ENCODE assay signal across 17 cellular contexts in the genomic region with DNA sequence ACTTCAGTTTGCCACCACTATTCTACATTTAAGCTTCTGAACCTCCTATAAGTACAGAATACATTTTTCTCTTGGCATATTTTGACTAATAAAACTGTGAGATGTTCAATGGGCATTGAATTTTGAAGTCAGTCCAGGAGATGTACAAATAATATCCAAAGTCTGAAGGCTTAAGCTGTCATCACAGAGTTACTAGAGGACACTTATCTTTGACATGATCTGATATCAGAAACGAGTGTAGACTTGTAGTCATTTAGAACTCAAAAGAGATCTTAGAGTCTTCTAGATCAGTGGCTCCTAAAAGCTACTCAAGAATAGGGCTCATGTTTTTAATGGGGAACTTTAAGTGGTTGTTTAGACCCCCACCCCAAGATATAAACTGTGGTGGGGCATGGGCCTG.
DNase-seq lines count a peak whose midpoint lies in the region; FAIRE-seq and TF ChIP-seq lines count a peak whose summit lies in the region.
"Had no signal": no experiment of that assay in that cellular context is flagged by ENCODE, and none has a peak within 500 bp of the region (broad histone marks: within the 10 kb centered on the region; RNA-seq: fewer than 3 reads in every experiment).

No MANE protein-coding gene starts in this region.

- no peak for DNase-seq in activated T-cell treated with anti-CD3 and anti-CD28 coated beads, Interleukin-2, amount 50 U/mL, for 24 hours
- no peak for DNase-seq in activated T-cell treated with anti-CD3 and anti-CD28 coated beads, Interleukin-2, amount 50 U/mL, for 48 hours
- DNase-seq in T-helper 2 cell treated with Interferon-gamma antibody and Interleukin-4, amounts not matched to agents 5 μg/mL and 100 μg/mL, for 36 hours (ENCODE audit: low spot score), result no peak
- DNase-seq in esophagus muscularis mucosa (ENCODE audit: extremely low spot score), result no peak
- DNase-seq in stimulated activated CD4-positive, alpha-beta T cell treated with anti-CD3 and anti-CD28 coated beads, Interleukin-2, amount 100 ng/mL, for 48 hours, result no peak
- no peak for DNase-seq in RCC 7860 (ENCODE audit: low spot score)
- no peak for DNase-seq in NCI-H128 (lab: John Stamatoyannopoulos, UW; ENCODE audit: unreplicated experiment)
- DNase-seq: ACHN; activated CD4-positive, CD25-positive, alpha-beta regulatory T cell; activated effector memory CD4-positive, alpha-beta T cell treated with Interleukin-2 at 50 U/mL for 16 hours; NCI-H1092 treated with DMSO at 0.1 percent for 48 hours; NCI-H446; stimulated activated CD4-positive, alpha-beta T cell treated with anti-CD3 and anti-CD28 coated beads, Interleukin-4, amount 100 ng/mL, for 4 hours; stimulated activated naive CD4-positive, alpha-beta T cell had no signal

- H3K36me3 ChIP-seq in esophagus muscularis mucosa (peaks cover 0 to 57% (median 33%) of the 10 kb centered on the region in 4 donors), subcutaneous abdominal adipose tissue (ENCODE audit: control insufficient read depth in 5 of 5, insufficient read depth in 5 of 5, low read length in 5 of 5) (peaks cover 15 to 54% (median 40%) of the 10 kb centered on the region in 5 donors)
- H3K36me3 ChIP-seq: cardiac muscle cell had no signal

- H3K27ac ChIP-seq in esophagus muscularis mucosa (replicated peaks in 1 of 4) (peak overlapping the region; percentile 6 to 72 (median 48)), subcutaneous abdominal adipose tissue (ENCODE audit: low read depth, low read length) (peak overlapping the region; percentile 98)
- H3K27ac ChIP-seq: cardiac muscle cell had no signal

- peaks cover 5% of the 10 kb centered on the region for H3K9me3 Mint-ChIP-seq in activated T-cell treated with anti-CD3 and anti-CD28 coated beads, Interleukin-2, amount 50 U/mL, for 24 hours
- peaks cover 6% of the 10 kb centered on the region for H3K9me3 Mint-ChIP-seq in T-helper 2 cell treated with Interferon-gamma antibody and Interleukin-4, amounts not matched to agents 5 μg/mL and 100 μg/mL, for 36 hours

- peak overlapping the region; percentile 98 for H3K27ac Mint-ChIP-seq in activated T-cell treated with anti-CD3 and anti-CD28 coated beads, Interleukin-2, amount 50 U/mL, for 24 hours
- peak overlapping the region; percentile 80 for H3K27ac Mint-ChIP-seq in T-helper 2 cell treated with Interferon-gamma antibody and Interleukin-4, amounts not matched to agents 5 μg/mL and 100 μg/mL, for 36 hours

- H3K4me3 Mint-ChIP-seq in activated T-cell treated with anti-CD3 and anti-CD28 coated beads, Interleukin-2, amount 50 U/mL, for 24 hours, result peak overlapping the region; percentile 46
- H3K4me3 Mint-ChIP-seq in T-helper 2 cell treated with Interferon-gamma antibody and Interleukin-4, amounts not matched to agents 5 μg/mL and 100 μg/mL, for 36 hours, result peak overlapping the region; percentile 25

- no peak for TF ChIP-seq POLR2A in esophagus muscularis mucosa (IDR thresholded peaks at IDR 0.05; ENCODE audit: low read depth)

- 88% methylated on average over 1 of the region's 1 CpG for WGBS in esophagus muscularis mucosa

- H3K27me3 ChIP-seq in esophagus muscularis mucosa, result no peaks in the 10 kb centered on the region
- H3K27me3 ChIP-seq in subcutaneous abdominal adipose tissue (ENCODE audit: control insufficient read depth in 5 of 5, insufficient read depth in 4 of 5, low read length in 5 of 5), result no peaks in the 10 kb centered on the region
- H3K27me3 ChIP-seq: cardiac muscle cell had no signal

- peaks cover 100% of the 10 kb centered on the region for H3K36me3 Mint-ChIP-seq in activated T-cell treated with anti-CD3 and anti-CD28 coated beads, Interleukin-2, amount 50 U/mL, for 24 hours (ENCODE audit: low read depth)
- peaks cover 82% of the 10 kb centered on the region for H3K36me3 Mint-ChIP-seq in T-helper 2 cell treated with Interferon-gamma antibody and Interleukin-4, amounts not matched to agents 5 μg/mL and 100 μg/mL, for 36 hours (ENCODE audit: low read depth)

- TF ChIP-seq CTCF in esophagus muscularis mucosa (IDR thresholded peaks at IDR 0.05), result no peak

- intact Hi-C loops in esophagus muscularis mucosa (cut with DNase I), result no loop called here

- H3K4me1 Mint-ChIP-seq in activated T-cell treated with anti-CD3 and anti-CD28 coated beads, Interleukin-2, amount 50 U/mL, for 24 hours (ENCODE audit: low read depth), result peaks cover 90% of the 10 kb centered on the region
- H3K4me1 Mint-ChIP-seq in T-helper 2 cell treated with Interferon-gamma antibody and Interleukin-4, amounts not matched to agents 5 μg/mL and 100 μg/mL, for 36 hours (ENCODE audit: low read depth), result peaks cover 74% of the 10 kb centered on the region

- H3K4me3 ChIP-seq in esophagus muscularis mucosa, result no peak overlapping the region
- H3K4me3 ChIP-seq in subcutaneous abdominal adipose tissue (ENCODE audit: low read depth in 1 of 5, low read length in 5 of 5), result no peak overlapping the region
- H3K4me3 ChIP-seq: cardiac muscle cell had no signal

- no peaks in the 10 kb centered on the region for H3K9me3 ChIP-seq in esophagus muscularis mucosa
- H3K9me3 ChIP-seq in subcutaneous abdominal adipose tissue (ENCODE audit: control insufficient read depth in 5 of 5, low read length in 5 of 5), result no peaks in the 10 kb centered on the region

- H3K27me3 Mint-ChIP-seq in activated T-cell treated with anti-CD3 and anti-CD28 coated beads, Interleukin-2, amount 50 U/mL, for 24 hours, result no peaks in the 10 kb centered on the region
- no peaks in the 10 kb centered on the region for H3K27me3 Mint-ChIP-seq in T-helper 2 cell treated with Interferon-gamma antibody and Interleukin-4, amounts not matched to agents 5 μg/mL and 100 μg/mL, for 36 hours (ENCODE audit: low read depth)

- FAIRE-seq in RCC 7860 (lab: Jason Lieb, UNC), result no peak
- FAIRE-seq: H1 had no signal

- peaks cover 58 to 83% (median 63%) of the 10 kb centered on the region in 4 donors for H3K4me1 ChIP-seq in esophagus muscularis mucosa
- H3K4me1 ChIP-seq in subcutaneous abdominal adipose tissue (ENCODE audit: control insufficient read depth in 5 of 5, insufficient read depth in 5 of 5, low read length in 5 of 5), result peaks cover 17 to 64% (median 53%) of the 10 kb centered on the region in 5 donors

- no peak overlapping the region for H3K9ac ChIP-seq in subcutaneous abdominal adipose tissue (ENCODE audit: low read length in 5 of 5)

- TF ChIP-seq EP300 in esophagus muscularis mucosa (IDR thresholded peaks at IDR 0.05), result no peak
